Comparison of ENCODE assay signal across 7 cellular contexts in the genomic region with DNA sequence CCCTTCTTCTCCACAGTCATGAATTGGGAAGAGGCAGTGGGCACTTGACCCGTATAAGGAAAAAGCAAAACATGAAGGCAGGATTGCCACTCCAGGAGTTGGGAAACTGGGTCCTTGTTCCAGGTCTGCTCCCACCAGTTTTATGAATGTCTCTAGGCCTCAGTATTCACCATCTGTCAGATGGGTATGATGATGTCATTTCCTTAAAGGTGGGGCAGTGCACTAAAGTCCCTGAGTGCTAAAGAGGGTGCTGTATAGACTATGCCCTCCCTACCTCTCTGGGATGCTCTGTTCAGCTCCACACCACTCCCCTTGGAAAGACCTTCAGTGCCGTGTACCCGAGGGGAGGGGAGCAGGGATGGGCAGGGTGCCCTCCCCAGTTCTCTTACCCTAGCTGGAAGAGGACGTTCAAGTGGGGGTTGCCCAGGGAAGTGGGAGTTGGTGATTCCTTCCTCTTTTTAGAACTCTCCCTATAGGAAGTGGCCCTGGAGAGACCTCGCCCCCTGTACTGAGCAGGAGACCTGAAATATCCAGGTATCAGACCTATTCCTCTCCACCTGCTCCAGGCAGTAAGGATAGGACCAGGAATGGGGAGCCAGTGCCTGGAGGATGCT. TPM values are rescaled to one million over a fixed set of nuclear protein-coding genes. Genes with fewer than 3 reads are reported as not detected.
DNase-seq lines count a peak whose midpoint lies in the region; ATAC-seq, FAIRE-seq and TF ChIP-seq lines count a peak whose summit lies in the region.

No MANE protein-coding gene starts in this region.

- no peaks in the 10 kb centered on the region for H3K27me3 Mint-ChIP-seq in WTC11 (ENCODE audit: low read depth)
- H3K27me3 Mint-ChIP-seq in stimulated activated memory B cell treated with anti-CD40 and anti-IgM and Interleukin-4, amounts not matched to agents 10 μg/mL and 1 μg/mL and 100 μg/mL, for 72 hours, result no peaks in the 10 kb centered on the region

- H3K27ac ChIP-seq in right atrium auricular region, result peak overlapping the region; percentile 95 to 96

- no peaks in the 10 kb centered on the region for H3K27me3 ChIP-seq in right atrium auricular region

- peaks cover 60% of the 10 kb centered on the region for H3K4me1 Mint-ChIP-seq in WTC11
- peaks cover 78% of the 10 kb centered on the region for H3K4me1 Mint-ChIP-seq in stimulated activated memory B cell treated with anti-CD40 and anti-IgM and Interleukin-4, amounts not matched to agents 10 μg/mL and 1 μg/mL and 100 μg/mL, for 72 hours

- no peak for FAIRE-seq in HTR-8/SVneo (lab: Jason Lieb, UNC)

- H3K9me3 Mint-ChIP-seq in WTC11, result no peaks in the 10 kb centered on the region
- H3K9me3 Mint-ChIP-seq in stimulated activated memory B cell treated with anti-CD40 and anti-IgM and Interleukin-4, amounts not matched to agents 10 μg/mL and 1 μg/mL and 100 μg/mL, for 72 hours, result no peaks in the 10 kb centered on the region

- TF ChIP-seq CTCF in HFF-Myc (IDR thresholded peaks at IDR 0.05; ENCODE audit: low read depth, low read length, missing control alignments), result no peak
- no peak for TF ChIP-seq CTCF in WTC11 (IDR thresholded peaks at IDR 0.05)
- TF ChIP-seq CTCF in right atrium auricular region (IDR thresholded peaks at IDR 0.05), result no peak

- no peak for ATAC-seq in WTC11
- no peak for ATAC-seq in stimulated activated memory B cell treated with anti-CD40 and anti-IgM and Interleukin-4, amounts not matched to agents 10 μg/mL and 1 μg/mL and 100 μg/mL, for 72 hours

- peaks cover 0 to 74% of the 10 kb centered on the region in 2 donors for H3K4me1 ChIP-seq in right atrium auricular region

- POLR2A ChIA-PET in WTC11 (lab: Charles Lee), result interaction anchor here (1.2 to 3.3 kb wide), 2 partner anchors 8 to 18 kb away, joined by 3 to 13 read pairs; a partner anchor contains a TSS

- H3K9me3 ChIP-seq in right atrium auricular region, result no peaks in the 10 kb centered on the region

- H3K4me3 Mint-ChIP-seq in WTC11, result peak overlapping the region; percentile 80
- peak overlapping the region; percentile 100 for H3K4me3 Mint-ChIP-seq in stimulated activated memory B cell treated with anti-CD40 and anti-IgM and Interleukin-4, amounts not matched to agents 10 μg/mL and 1 μg/mL and 100 μg/mL, for 72 hours

- no peaks in the 10 kb centered on the region for H3K36me3 ChIP-seq in right atrium auricular region

- peak overlapping the region; percentile 84 for H3K27ac Mint-ChIP-seq in WTC11
- peak overlapping the region; percentile 87 for H3K27ac Mint-ChIP-seq in stimulated activated memory B cell treated with anti-CD40 and anti-IgM and Interleukin-4, amounts not matched to agents 10 μg/mL and 1 μg/mL and 100 μg/mL, for 72 hours

- H3K4me3 ChIP-seq in HFF-Myc (replicated peaks; ENCODE audit: low read depth, low read length), result peak overlapping the region; percentile 99
- peak overlapping the region; percentile 94 to 98 for H3K4me3 ChIP-seq in right atrium auricular region

- no peaks in the 10 kb centered on the region for H3K36me3 Mint-ChIP-seq in WTC11
- peaks cover 14% of the 10 kb centered on the region for H3K36me3 Mint-ChIP-seq in stimulated activated memory B cell treated with anti-CD40 and anti-IgM and Interleukin-4, amounts not matched to agents 10 μg/mL and 1 μg/mL and 100 μg/mL, for 72 hours

- CTCF ChIA-PET in WTC11 (lab: Charles Lee), result interaction anchor here (1.0 to 1.9 kb wide), 4 partner anchors 8 to 281 kb away, joined by 3 to 6 read pairs (median 3); no protein-coding TSS in a partner anchor

- DNase-seq in HFF-Myc (ENCODE audit: extremely low read depth, low read depth) (no peak), WTC11 (ENCODE audit: low spot score) (no peak), right atrium auricular region (ENCODE audit: low spot score) (peak; percentile 57), HTR-8/SVneo (ENCODE audit: insufficient read length, low spot score) (no peak), dermis blood vessel endothelial cell (no peak)
- DNase-seq in stimulated activated CD4-positive, alpha-beta T cell treated with anti-CD3 and anti-CD28 coated beads, Interleukin-4, amount 100 ng/mL, for 24 hours, result no peak

TF ChIP-seq in WTC11, 78 proteins besides CTCF, POLR2A, EP300 and RAD21 (continues in another document):
- TF ChIP-seq, protein P1, sequence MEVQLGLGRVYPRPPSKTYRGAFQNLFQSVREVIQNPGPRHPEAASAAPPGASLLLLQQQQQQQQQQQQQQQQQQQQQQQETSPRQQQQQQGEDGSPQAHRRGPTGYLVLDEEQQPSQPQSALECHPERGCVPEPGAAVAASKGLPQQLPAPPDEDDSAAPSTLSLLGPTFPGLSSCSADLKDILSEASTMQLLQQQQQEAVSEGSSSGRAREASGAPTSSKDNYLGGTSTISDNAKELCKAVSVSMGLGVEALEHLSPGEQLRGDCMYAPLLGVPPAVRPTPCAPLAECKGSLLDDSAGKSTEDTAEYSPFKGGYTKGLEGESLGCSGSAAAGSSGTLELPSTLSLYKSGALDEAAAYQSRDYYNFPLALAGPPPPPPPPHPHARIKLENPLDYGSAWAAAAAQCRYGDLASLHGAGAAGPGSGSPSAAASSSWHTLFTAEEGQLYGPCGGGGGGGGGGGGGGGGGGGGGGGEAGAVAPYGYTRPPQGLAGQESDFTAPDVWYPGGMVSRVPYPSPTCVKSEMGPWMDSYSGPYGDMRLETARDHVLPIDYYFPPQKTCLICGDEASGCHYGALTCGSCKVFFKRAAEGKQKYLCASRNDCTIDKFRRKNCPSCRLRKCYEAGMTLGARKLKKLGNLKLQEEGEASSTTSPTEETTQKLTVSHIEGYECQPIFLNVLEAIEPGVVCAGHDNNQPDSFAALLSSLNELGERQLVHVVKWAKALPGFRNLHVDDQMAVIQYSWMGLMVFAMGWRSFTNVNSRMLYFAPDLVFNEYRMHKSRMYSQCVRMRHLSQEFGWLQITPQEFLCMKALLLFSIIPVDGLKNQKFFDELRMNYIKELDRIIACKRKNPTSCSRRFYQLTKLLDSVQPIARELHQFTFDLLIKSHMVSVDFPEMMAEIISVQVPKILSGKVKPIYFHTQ (CRISPR knock-in tag; IDR thresholded peaks at IDR 0.05), result no peak
- TF ChIP-seq, protein P2, sequence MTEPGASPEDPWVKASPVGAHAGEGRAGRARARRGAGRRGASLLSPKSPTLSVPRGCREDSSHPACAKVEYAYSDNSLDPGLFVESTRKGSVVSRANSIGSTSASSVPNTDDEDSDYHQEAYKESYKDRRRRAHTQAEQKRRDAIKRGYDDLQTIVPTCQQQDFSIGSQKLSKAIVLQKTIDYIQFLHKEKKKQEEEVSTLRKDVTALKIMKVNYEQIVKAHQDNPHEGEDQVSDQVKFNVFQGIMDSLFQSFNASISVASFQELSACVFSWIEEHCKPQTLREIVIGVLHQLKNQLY (CRISPR knock-in tag; IDR thresholded peaks at IDR 0.05), result no peak
- TF ChIP-seq SOX15 (CRISPR knock-in tag; IDR thresholded peaks at IDR 0.05), result no peak
- no peak for TF ChIP-seq NR1H2 (CRISPR knock-in tag; IDR thresholded peaks at IDR 0.05)
- TF ChIP-seq, protein P3, sequence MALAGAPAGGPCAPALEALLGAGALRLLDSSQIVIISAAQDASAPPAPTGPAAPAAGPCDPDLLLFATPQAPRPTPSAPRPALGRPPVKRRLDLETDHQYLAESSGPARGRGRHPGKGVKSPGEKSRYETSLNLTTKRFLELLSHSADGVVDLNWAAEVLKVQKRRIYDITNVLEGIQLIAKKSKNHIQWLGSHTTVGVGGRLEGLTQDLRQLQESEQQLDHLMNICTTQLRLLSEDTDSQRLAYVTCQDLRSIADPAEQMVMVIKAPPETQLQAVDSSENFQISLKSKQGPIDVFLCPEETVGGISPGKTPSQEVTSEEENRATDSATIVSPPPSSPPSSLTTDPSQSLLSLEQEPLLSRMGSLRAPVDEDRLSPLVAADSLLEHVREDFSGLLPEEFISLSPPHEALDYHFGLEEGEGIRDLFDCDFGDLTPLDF (CRISPR knock-in tag; IDR thresholded peaks at IDR 0.05), result no peak
- TF ChIP-seq ESRRA (CRISPR knock-in tag; IDR thresholded peaks at IDR 0.05; ENCODE audit: borderline replicate concordance), result no peak
- TF ChIP-seq, protein P4, sequence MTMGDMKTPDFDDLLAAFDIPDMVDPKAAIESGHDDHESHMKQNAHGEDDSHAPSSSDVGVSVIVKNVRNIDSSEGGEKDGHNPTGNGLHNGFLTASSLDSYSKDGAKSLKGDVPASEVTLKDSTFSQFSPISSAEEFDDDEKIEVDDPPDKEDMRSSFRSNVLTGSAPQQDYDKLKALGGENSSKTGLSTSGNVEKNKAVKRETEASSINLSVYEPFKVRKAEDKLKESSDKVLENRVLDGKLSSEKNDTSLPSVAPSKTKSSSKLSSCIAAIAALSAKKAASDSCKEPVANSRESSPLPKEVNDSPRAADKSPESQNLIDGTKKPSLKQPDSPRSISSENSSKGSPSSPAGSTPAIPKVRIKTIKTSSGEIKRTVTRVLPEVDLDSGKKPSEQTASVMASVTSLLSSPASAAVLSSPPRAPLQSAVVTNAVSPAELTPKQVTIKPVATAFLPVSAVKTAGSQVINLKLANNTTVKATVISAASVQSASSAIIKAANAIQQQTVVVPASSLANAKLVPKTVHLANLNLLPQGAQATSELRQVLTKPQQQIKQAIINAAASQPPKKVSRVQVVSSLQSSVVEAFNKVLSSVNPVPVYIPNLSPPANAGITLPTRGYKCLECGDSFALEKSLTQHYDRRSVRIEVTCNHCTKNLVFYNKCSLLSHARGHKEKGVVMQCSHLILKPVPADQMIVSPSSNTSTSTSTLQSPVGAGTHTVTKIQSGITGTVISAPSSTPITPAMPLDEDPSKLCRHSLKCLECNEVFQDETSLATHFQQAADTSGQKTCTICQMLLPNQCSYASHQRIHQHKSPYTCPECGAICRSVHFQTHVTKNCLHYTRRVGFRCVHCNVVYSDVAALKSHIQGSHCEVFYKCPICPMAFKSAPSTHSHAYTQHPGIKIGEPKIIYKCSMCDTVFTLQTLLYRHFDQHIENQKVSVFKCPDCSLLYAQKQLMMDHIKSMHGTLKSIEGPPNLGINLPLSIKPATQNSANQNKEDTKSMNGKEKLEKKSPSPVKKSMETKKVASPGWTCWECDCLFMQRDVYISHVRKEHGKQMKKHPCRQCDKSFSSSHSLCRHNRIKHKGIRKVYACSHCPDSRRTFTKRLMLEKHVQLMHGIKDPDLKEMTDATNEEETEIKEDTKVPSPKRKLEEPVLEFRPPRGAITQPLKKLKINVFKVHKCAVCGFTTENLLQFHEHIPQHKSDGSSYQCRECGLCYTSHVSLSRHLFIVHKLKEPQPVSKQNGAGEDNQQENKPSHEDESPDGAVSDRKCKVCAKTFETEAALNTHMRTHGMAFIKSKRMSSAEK (CRISPR knock-in tag; IDR thresholded peaks at IDR 0.05; ENCODE audit: borderline replicate concordance), result no peak
- TF ChIP-seq RELA (CRISPR knock-in tag; IDR thresholded peaks at IDR 0.05; ENCODE audit: borderline replicate concordance), result no peak
- TF ChIP-seq EMX1 (CRISPR knock-in tag; IDR thresholded peaks at IDR 0.05), result no peak

RNA-seq across cellular contexts. Expression of a gene that starts 2.2 kb away (rescaled TPM):
- 126 to 139 TPM (median 128 TPM) in 3 replicates for total RNA-seq in WTC11 (2021)
- 10 to 100 TPM; 34.2 to 65.4 TPM for total RNA-seq in right atrium auricular region
- total RNA-seq in dermis blood vessel endothelial cell, result 104 and 199 TPM in 2 replicates

RNA-seq across cellular contexts. Expression of a gene that starts 18.6 kb away (rescaled TPM):
- total RNA-seq in WTC11 (2021) (1,832 to 2,028 TPM (median 1,945 TPM) in 3 replicates), right atrium auricular region (100 to 1,000 TPM; 640 to 985 TPM), dermis blood vessel endothelial cell (921 and 1,590 TPM in 2 replicates)

RNA-seq across cellular contexts. Expression of a gene that starts 47.0 kb away (rescaled TPM):
- total RNA-seq in WTC11 (2021), result 16.1 to 17.3 TPM (median 17.1 TPM) in 3 replicates
- total RNA-seq in right atrium auricular region, result 1 to 10 TPM; 9.0 to 9.5 TPM
- 11.7 and 13.1 TPM in 2 replicates for total RNA-seq in dermis blood vessel endothelial cell
